Comparison of ENCODE assay signal across 1 cellular context in genomic region chr2:236341721-236342120, GRCh38.
TF ChIP-seq lines count a peak whose summit lies in the region.

No MANE protein-coding gene starts in this region.

TF ChIP-seq in H1, 55 proteins besides CTCF, POLR2A, EP300 and RAD21 (continued from another document):
- no peak for TF ChIP-seq USF2 (IDR thresholded peaks at IDR 0.05; ENCODE audit: low read length)
- no peak for TF ChIP-seq HDAC6 (IDR thresholded peaks at IDR 0.05; ENCODE audit: low read depth, low read length)
- TF ChIP-seq CTBP2 (IDR thresholded peaks at IDR 0.05; ENCODE audit: borderline replicate concordance, insufficient read depth, insufficient read length, low read length), result no peak
- TF ChIP-seq ASH2L (IDR thresholded peaks at IDR 0.05; ENCODE audit: low read length), result no peak
- no peak for TF ChIP-seq YY1 (IDR thresholded peaks at IDR 0.05; ENCODE audit: low read depth, low read length)
- no peak for TF ChIP-seq CEBPB (IDR thresholded peaks at IDR 0.05; ENCODE audit: low read depth, low read length)
- no peak for TF ChIP-seq MAX (IDR thresholded peaks at IDR 0.05)
- TF ChIP-seq MAFK (IDR thresholded peaks at IDR 0.05; ENCODE audit: low read depth, low read length), result no peak
- no peak for TF ChIP-seq SRF (IDR thresholded peaks at IDR 0.05; ENCODE audit: low read depth, low read length)
